Comparison of ENCODE assay signal across 1 cellular context in genomic region chr11:15072551-15073143, GRCh38.
TF ChIP-seq lines count a peak whose summit lies in the region.

No MANE protein-coding gene starts in this region.

TF ChIP-seq in H1, 55 proteins besides CTCF, POLR2A, EP300 and RAD21:
- TF ChIP-seq GABPA (IDR thresholded peaks at IDR 0.05; ENCODE audit: borderline replicate concordance, insufficient read depth, low read length) (no peak), GTF2F1 (IDR thresholded peaks at IDR 0.05; ENCODE audit: borderline replicate concordance, low read depth, low read length) (no peak), TAF1 (IDR thresholded peaks at IDR 0.05; ENCODE audit: low read depth, low read length) (no peak), POLR2AphosphoS5 (IDR thresholded peaks at IDR 0.05; ENCODE audit: low read depth, low read length) (no peak), SRF (IDR thresholded peaks at IDR 0.05; ENCODE audit: low read depth, low read length) (no peak), CEBPB (IDR thresholded peaks at IDR 0.05; ENCODE audit: low read depth, low read length) (no peak), NRF1 (IDR thresholded peaks at IDR 0.05; ENCODE audit: low read depth, low read length) (no peak)
- TF ChIP-seq, protein P1, sequence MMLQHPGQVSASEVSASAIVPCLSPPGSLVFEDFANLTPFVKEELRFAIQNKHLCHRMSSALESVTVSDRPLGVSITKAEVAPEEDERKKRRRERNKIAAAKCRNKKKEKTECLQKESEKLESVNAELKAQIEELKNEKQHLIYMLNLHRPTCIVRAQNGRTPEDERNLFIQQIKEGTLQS (IDR thresholded peaks at IDR 0.05; ENCODE audit: insufficient read depth, low read depth, low read length), result no peak
TF ChIP-seq in H1: peak in this region for 0.
